ENCODE assay signal across 8 cellular contexts in genomic region chr16:81036751-81037350, GRCh38. TPM values are rescaled to one million over a fixed set of nuclear protein-coding genes. Genes with fewer than 3 reads are reported as not detected.
A peak's percentile ranks its signal among the peaks of the same experiment; 100 is the strongest.
DNase-seq lines count a peak whose midpoint lies in the region; ATAC-seq and TF ChIP-seq lines count a peak whose summit lies in the region.

No MANE protein-coding gene starts in this region.

- TF ChIP-seq CTCF in GM13977 (IDR thresholded peaks at IDR 0.05; ENCODE audit: extremely low read depth, insufficient read depth, missing control alignments) (no peak), RWPE2 (IDR thresholded peaks at IDR 0.05; ENCODE audit: poor library complexity, severe bottlenecking) (no peak), esophagus squamous epithelium (IDR thresholded peaks at IDR 0.05) (no peak), parathyroid adenoma (IDR thresholded peaks at IDR 0.05) (no peak)

- H3K4me1 ChIP-seq in RWPE2 (ENCODE audit: insufficient read depth, poor library complexity, severe bottlenecking), result peaks cover 3% of the 10 kb centered on the region
- peaks cover 5 to 39% (median 16%) of the 10 kb centered on the region in 3 donors for H3K4me1 ChIP-seq in esophagus squamous epithelium
- peaks cover 5% of the 10 kb centered on the region for H3K4me1 ChIP-seq in parathyroid adenoma

- WGBS in esophagus squamous epithelium, 2 donors, result 25 to 30% methylated on average over 10 of the region's 10 CpGs

- intact Hi-C loops in esophagus squamous epithelium (cut with DNase I), result no loop called here

- H2AFZ ChIP-seq in parathyroid adenoma, result no peak overlapping the region

- H3K4me3 ChIP-seq in RWPE2 (ENCODE audit: severe bottlenecking), result peak overlapping the region; percentile 81
- peak overlapping the region; percentile 65 to 88 (median 80) for H3K4me3 ChIP-seq in esophagus squamous epithelium
- peak overlapping the region; percentile 64 for H3K4me3 ChIP-seq in parathyroid adenoma (ENCODE audit: low read depth, low read length)

- H3K79me2 ChIP-seq in parathyroid adenoma, result peaks cover 20% of the 10 kb centered on the region

- ATAC-seq in RWPE2 (ENCODE audit: low read depth) (peak; percentile 4; the same call in 1 of the 3 replicates), GM18870 (IDR thresholded peaks at IDR 0.05; ENCODE audit: unreplicated experiment) (no peak), GM18498 (IDR thresholded peaks at IDR 0.05; ENCODE audit: unreplicated experiment) (no peak), HG03565 (IDR thresholded peaks at IDR 0.05; ENCODE audit: unreplicated experiment) (no peak)

- H3K9ac ChIP-seq in parathyroid adenoma, result no peak overlapping the region

- H3K36me3 ChIP-seq in RWPE2 (ENCODE audit: low read depth) (peaks cover 38% of the 10 kb centered on the region), esophagus squamous epithelium (peaks cover 0 to 40% (median 3%) of the 10 kb centered on the region in 3 donors), parathyroid adenoma (ENCODE audit: control insufficient read depth, insufficient read depth, low read length) (no peaks in the 10 kb centered on the region)

- in situ Hi-C loops in GM13977 (cut with MboI; ENCODE audit: low pct_unique_long_range_greater_than_20kb, low sequenced_read_pairs, unreplicated experiment), result no loop called here

- H3K27me3 ChIP-seq in RWPE2 (ENCODE audit: insufficient read depth, poor library complexity, severe bottlenecking) (no peaks in the 10 kb centered on the region), esophagus squamous epithelium (no peaks in the 10 kb centered on the region), parathyroid adenoma (ENCODE audit: control insufficient read depth, insufficient read depth, low read length) (no peaks in the 10 kb centered on the region)

- H3K4me2 ChIP-seq in parathyroid adenoma (ENCODE audit: low read length), result peak overlapping the region; percentile 85

- H3K27ac ChIP-seq in RWPE2 (ENCODE audit: poor library complexity, severe bottlenecking) (peak overlapping the region; percentile 51), esophagus squamous epithelium (peak overlapping the region; percentile 52 to 95 (median 86)), parathyroid adenoma (no peak overlapping the region)

- TF ChIP-seq POLR2A in esophagus squamous epithelium (IDR thresholded peaks at IDR 0.05), result peak in 1 of 4 donors; percentile 7

- H3K9me3 ChIP-seq in RWPE2 (ENCODE audit: severe bottlenecking) (no peaks in the 10 kb centered on the region), esophagus squamous epithelium (no peaks in the 10 kb centered on the region), parathyroid adenoma (ENCODE audit: control insufficient read depth, low read length) (no peaks in the 10 kb centered on the region)

- DNase-seq in GM13977 (ENCODE audit: low spot score), result peak; percentile 23
- no peak for DNase-seq in RWPE2 (ENCODE audit: low spot score)
- DNase-seq in esophagus squamous epithelium (lab: John Stamatoyannopoulos, UW), result no peak
- no peak for DNase-seq in NCI-H446 (lab: John Stamatoyannopoulos, UW)

RNA-seq across cellular contexts. Expression of gene ATMIN, which starts 1.2 kb away (rescaled TPM):
- 10 to 100 TPM; 30.6 to 41.3 (median 36.8) TPM for total RNA-seq in esophagus squamous epithelium

RNA-seq across cellular contexts. Expression of gene CENPN, which starts 29.8 kb away (rescaled TPM):
- total RNA-seq in esophagus squamous epithelium, result 10 to 100 TPM in 3 of 4 donors, 1 to 10 TPM in 1; 5.3 to 20.4 (median 16.1) TPM

RNA-seq across cellular contexts. Expression of gene CMC2, which starts 30.2 kb away (rescaled TPM):
- total RNA-seq in esophagus squamous epithelium, result 10 to 100 TPM in 3 of 4 donors, 1 to 10 TPM in 1; 7.4 to 41.2 (median 24.4) TPM

RNA-seq across cellular contexts. Expression of gene C16orf46, which starts 40.2 kb away (rescaled TPM):
- 1 to 10 TPM in 1 of 4 donors, under 1 TPM in 2, not detected in 1; 0.26 to 5.1 (median 0.38) TPM for total RNA-seq in esophagus squamous epithelium

RNA-seq across cellular contexts. Expression of gene GCSH, which starts 59.3 kb away (rescaled TPM):
- total RNA-seq in esophagus squamous epithelium, result 10 to 100 TPM in 3 of 4 donors, 1 to 10 TPM in 1; 9.7 to 18.3 (median 15.1) TPM
